Comparison of ENCODE assay signal across 8 cellular contexts in the genomic region with DNA sequence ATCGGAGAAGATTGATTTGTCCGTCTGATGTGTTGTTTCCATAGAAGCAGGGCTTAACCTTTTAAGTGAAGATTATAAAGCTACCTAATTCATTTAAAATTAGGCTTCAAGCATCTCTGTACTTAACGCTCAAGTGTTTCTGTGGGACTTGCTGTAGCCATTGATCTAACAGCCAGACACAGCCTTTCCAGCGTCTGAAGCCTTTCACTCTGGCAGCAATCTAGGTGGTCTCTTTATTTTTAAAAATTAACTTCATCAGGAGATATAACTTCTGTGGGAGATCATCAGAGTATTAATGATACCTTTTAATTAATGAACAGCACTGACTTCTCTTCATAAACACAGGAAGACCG.
DNase-seq lines count a peak whose midpoint lies in the region; ATAC-seq and TF ChIP-seq lines count a peak whose summit lies in the region.

No MANE protein-coding gene starts in this region.

- H2AFZ ChIP-seq in SU-DHL-6 (ENCODE audit: low read depth, low read length, severe bottlenecking) (peak overlapping the region; percentile 73), fibroblast of lung (ENCODE audit: low read length) (no peak overlapping the region)

- H4K20me1 ChIP-seq in SU-DHL-6 (ENCODE audit: low read depth, low read length) (no peaks in the 10 kb centered on the region), fibroblast of lung (ENCODE audit: control insufficient read depth, extremely low read depth, insufficient read depth, low read length) (no peaks in the 10 kb centered on the region)

- no peaks in the 10 kb centered on the region for H3K36me3 Mint-ChIP-seq in activated CD4-positive, alpha-beta T cell treated with anti-CD3 and anti-CD28 coated beads for 36 hours (ENCODE audit: low read depth)
- H3K36me3 Mint-ChIP-seq in activated CD4-positive, alpha-beta T cell treated with anti-CD3 and anti-CD28 coated beads, Interleukin-2, amount 10 ng/mL, durations not matched to agents 7 days and 5 days (ENCODE audit: low read depth): no peaks in the 10 kb centered on the region
- H3K36me3 Mint-ChIP-seq in stimulated activated effector memory CD8-positive, alpha-beta T cell treated with anti-CD3 and anti-CD28 coated beads, Interleukin-12 subunit alpha, Interleukin-12 subunit beta, amount 100 ng/mL, for 72 hours: no peaks in the 10 kb centered on the region

- H3K4me1 ChIP-seq in fibroblast of lung (ENCODE audit: control insufficient read depth, extremely low read depth, insufficient read depth, low read length): no peaks in the 10 kb centered on the region

- H3K9me3 ChIP-seq in SU-DHL-6 (ENCODE audit: insufficient read depth, low read length) (no peaks in the 10 kb centered on the region), fibroblast of lung (ENCODE audit: control insufficient read depth, insufficient read depth, low read depth, low read length) (no peaks in the 10 kb centered on the region)

- H3K36me3 ChIP-seq in SU-DHL-6 (ENCODE audit: low read length) (no peaks in the 10 kb centered on the region), fibroblast of lung (ENCODE audit: control insufficient read depth, insufficient read depth, low read length) (no peaks in the 10 kb centered on the region)

- H3K9me2 ChIP-seq in SU-DHL-6 (replicated peaks; ENCODE audit: insufficient read depth, low read length): no peaks in the 10 kb centered on the region

- H3K4me3 ChIP-seq in SU-DHL-6 (ENCODE audit: insufficient read depth, low read length, poor library complexity, severe bottlenecking): no peak overlapping the region
- peak overlapping the region in 1 of 4 experiments; percentile 1 for H3K4me3 ChIP-seq in fibroblast of lung (replicated peaks in 1 of 4; ENCODE audit: control extremely low read depth in 1 of 4, insufficient read depth in 1 of 4, low read depth in 3 of 4, low read length in 4 of 4)

- H3K79me2 ChIP-seq in SU-DHL-6 (ENCODE audit: insufficient read depth, low read length) (no peaks in the 10 kb centered on the region), fibroblast of lung (ENCODE audit: control insufficient read depth, insufficient read depth, low read length) (no peaks in the 10 kb centered on the region)

- intact Hi-C loops in activated CD4-positive, alpha-beta T cell treated with anti-CD3 and anti-CD28 coated beads for 36 hours (cut with DNase I, micrococcal nuclease): loop anchor here (1.0 to 5.0 kb wide), 3 partner anchors 68 to 279 kb away; partner anchors contain the start of gene MCM10 (in 2 of the 2)

- POLR2A ChIA-PET in activated CD4-positive, alpha-beta T cell treated with anti-CD3 and anti-CD28 coated beads for 36 hours (lab: Charles Lee): no interaction called here
- POLR2A ChIA-PET in activated CD4-positive, alpha-beta T cell treated with anti-CD3 and anti-CD28 coated beads, Interleukin-2, amount 10 ng/mL, durations not matched to agents 7 days and 5 days (lab: Charles Lee): interaction anchor here (0.6 kb wide), 1 partner anchor 31 kb away, joined by 3 read pairs; no protein-coding TSS in a partner anchor

- H3K4me1 Mint-ChIP-seq in activated CD4-positive, alpha-beta T cell treated with anti-CD3 and anti-CD28 coated beads for 36 hours: peaks cover 17% of the 10 kb centered on the region
- H3K4me1 Mint-ChIP-seq in activated CD4-positive, alpha-beta T cell treated with anti-CD3 and anti-CD28 coated beads, Interleukin-2, amount 10 ng/mL, durations not matched to agents 7 days and 5 days: peaks cover 11% of the 10 kb centered on the region
- peaks cover 14% of the 10 kb centered on the region for H3K4me1 Mint-ChIP-seq in stimulated activated effector memory CD8-positive, alpha-beta T cell treated with anti-CD3 and anti-CD28 coated beads, Interleukin-12 subunit alpha, Interleukin-12 subunit beta, amount 100 ng/mL, for 72 hours

- H3K4me2 ChIP-seq in SU-DHL-6 (ENCODE audit: low read depth, low read length, poor library complexity, severe bottlenecking) (peak overlapping the region; percentile 34), fibroblast of lung (ENCODE audit: extremely low read depth, insufficient read depth, low read length) (peak overlapping the region; percentile 66)

- H3F3A ChIP-seq in SU-DHL-6 (ENCODE audit: insufficient read depth): no peaks in the 10 kb centered on the region

- no peaks in the 10 kb centered on the region for H3K27me3 ChIP-seq in SU-DHL-6 (ENCODE audit: low read length)
- H3K27me3 ChIP-seq in fibroblast of lung (ENCODE audit: control insufficient read depth, insufficient read depth, low read length): peaks cover 16% of the 10 kb centered on the region

- no peak for TF ChIP-seq CTCF in SU-DHL-6 (IDR thresholded peaks at IDR 0.05; ENCODE audit: insufficient read depth, low read length, poor library complexity, severe bottlenecking)
- TF ChIP-seq CTCF in fibroblast of lung (conservative IDR thresholded peaks at IDR 0.05 in 1 of 2, IDR thresholded peaks at IDR 0.05 in 1 of 2; ENCODE audit: low read depth in 1 of 2, low read length in 2 of 2): no peak
- TF ChIP-seq CTCF in omental fat pad (IDR thresholded peaks at IDR 0.05): no peak

- H3K9me3 Mint-ChIP-seq in activated CD4-positive, alpha-beta T cell treated with anti-CD3 and anti-CD28 coated beads for 36 hours (ENCODE audit: low read depth): no peaks in the 10 kb centered on the region
- H3K9me3 Mint-ChIP-seq in activated CD4-positive, alpha-beta T cell treated with anti-CD3 and anti-CD28 coated beads, Interleukin-2, amount 10 ng/mL, durations not matched to agents 7 days and 5 days: no peaks in the 10 kb centered on the region
- no peaks in the 10 kb centered on the region for H3K9me3 Mint-ChIP-seq in stimulated activated effector memory CD8-positive, alpha-beta T cell treated with anti-CD3 and anti-CD28 coated beads, Interleukin-12 subunit alpha, Interleukin-12 subunit beta, amount 100 ng/mL, for 72 hours

- H3K27me3 Mint-ChIP-seq in activated CD4-positive, alpha-beta T cell treated with anti-CD3 and anti-CD28 coated beads for 36 hours: peaks cover 38% of the 10 kb centered on the region
- H3K27me3 Mint-ChIP-seq in activated CD4-positive, alpha-beta T cell treated with anti-CD3 and anti-CD28 coated beads, Interleukin-2, amount 10 ng/mL, durations not matched to agents 7 days and 5 days: peaks cover 43% of the 10 kb centered on the region

- ATAC-seq in activated CD4-positive, alpha-beta T cell treated with anti-CD3 and anti-CD28 coated beads for 36 hours: no peak
- no peak for ATAC-seq in stimulated activated effector memory CD8-positive, alpha-beta T cell treated with anti-CD3 and anti-CD28 coated beads, Interleukin-12 subunit alpha, Interleukin-12 subunit beta, amount 100 ng/mL, for 72 hours
- no peak for ATAC-seq in omental fat pad (ENCODE audit: low FRiP score)

- CTCF ChIA-PET in activated CD4-positive, alpha-beta T cell treated with anti-CD3 and anti-CD28 coated beads for 36 hours (lab: Charles Lee): interaction anchor here (0.6 to 5.9 kb wide), 11 partner anchors 9 to 116 kb away, joined by 3 to 80 read pairs (median 5); no protein-coding TSS in a partner anchor
- CTCF ChIA-PET in activated CD4-positive, alpha-beta T cell treated with anti-CD3 and anti-CD28 coated beads, Interleukin-2, amount 10 ng/mL, durations not matched to agents 7 days and 5 days (lab: Charles Lee): interaction anchor here (0.7 to 1.8 kb wide), 6 partner anchors 13 to 86 kb away, joined by 3 to 5 read pairs (median 3); no protein-coding TSS in a partner anchor

- no peak for DNase-seq in activated CD4-positive, alpha-beta T cell treated with anti-CD3 and anti-CD28 coated beads for 36 hours
- DNase-seq in activated CD4-positive, alpha-beta T cell treated with anti-CD3 and anti-CD28 coated beads, Interleukin-2, amount 10 ng/mL, durations not matched to agents 7 days and 5 days: no peak
- DNase-seq in fibroblast of lung (ENCODE audit: low read depth in 2 of 2): no peak
- no peak for DNase-seq in stimulated activated effector memory CD8-positive, alpha-beta T cell treated with anti-CD3 and anti-CD28 coated beads, Interleukin-12 subunit alpha, Interleukin-12 subunit beta, amount 100 ng/mL, for 72 hours (ENCODE audit: low spot score in 2 of 2)
- no peak for DNase-seq in activated effector memory CD4-positive, alpha-beta T cell treated with anti-CD3 and anti-CD28 coated beads, Interleukin-2, amount 50 U/mL, for 16 hours
- no peak for DNase-seq in omental fat pad (ENCODE audit: low spot score)
- no peak for DNase-seq in AG20443 (ENCODE audit: low spot score)

- H3K4me3 Mint-ChIP-seq in activated CD4-positive, alpha-beta T cell treated with anti-CD3 and anti-CD28 coated beads for 36 hours: peak overlapping the region; percentile 29
- no peak overlapping the region for H3K4me3 Mint-ChIP-seq in activated CD4-positive, alpha-beta T cell treated with anti-CD3 and anti-CD28 coated beads, Interleukin-2, amount 10 ng/mL, durations not matched to agents 7 days and 5 days
- H3K4me3 Mint-ChIP-seq in stimulated activated effector memory CD8-positive, alpha-beta T cell treated with anti-CD3 and anti-CD28 coated beads, Interleukin-12 subunit alpha, Interleukin-12 subunit beta, amount 100 ng/mL, for 72 hours: peak overlapping the region; percentile 58

- no peak overlapping the region for H3K27ac Mint-ChIP-seq in activated CD4-positive, alpha-beta T cell treated with anti-CD3 and anti-CD28 coated beads for 36 hours
- no peak overlapping the region for H3K27ac Mint-ChIP-seq in activated CD4-positive, alpha-beta T cell treated with anti-CD3 and anti-CD28 coated beads, Interleukin-2, amount 10 ng/mL, durations not matched to agents 7 days and 5 days
- H3K27ac Mint-ChIP-seq in stimulated activated effector memory CD8-positive, alpha-beta T cell treated with anti-CD3 and anti-CD28 coated beads, Interleukin-12 subunit alpha, Interleukin-12 subunit beta, amount 100 ng/mL, for 72 hours: no peak overlapping the region

- H3K9ac ChIP-seq in SU-DHL-6 (ENCODE audit: low read length) (no peak overlapping the region), fibroblast of lung (ENCODE audit: insufficient read depth, low read length) (no peak overlapping the region)

- H3K27ac ChIP-seq in SU-DHL-6 (ENCODE audit: low read depth, low read length): no peak overlapping the region
- no peak overlapping the region for H3K27ac ChIP-seq in fibroblast of lung (ENCODE audit: insufficient read depth, low read length)
